8 cellular contexts compared by ENCODE assay signal in genomic region chr4:183905081-183905592, GRCh38. TPM values are rescaled to one million over a fixed set of nuclear protein-coding genes. Genes with fewer than 3 reads are reported as not detected.
DNase-seq lines count a peak whose midpoint lies in the region; ATAC-seq and TF ChIP-seq lines count a peak whose summit lies in the region.

A gene with protein sequence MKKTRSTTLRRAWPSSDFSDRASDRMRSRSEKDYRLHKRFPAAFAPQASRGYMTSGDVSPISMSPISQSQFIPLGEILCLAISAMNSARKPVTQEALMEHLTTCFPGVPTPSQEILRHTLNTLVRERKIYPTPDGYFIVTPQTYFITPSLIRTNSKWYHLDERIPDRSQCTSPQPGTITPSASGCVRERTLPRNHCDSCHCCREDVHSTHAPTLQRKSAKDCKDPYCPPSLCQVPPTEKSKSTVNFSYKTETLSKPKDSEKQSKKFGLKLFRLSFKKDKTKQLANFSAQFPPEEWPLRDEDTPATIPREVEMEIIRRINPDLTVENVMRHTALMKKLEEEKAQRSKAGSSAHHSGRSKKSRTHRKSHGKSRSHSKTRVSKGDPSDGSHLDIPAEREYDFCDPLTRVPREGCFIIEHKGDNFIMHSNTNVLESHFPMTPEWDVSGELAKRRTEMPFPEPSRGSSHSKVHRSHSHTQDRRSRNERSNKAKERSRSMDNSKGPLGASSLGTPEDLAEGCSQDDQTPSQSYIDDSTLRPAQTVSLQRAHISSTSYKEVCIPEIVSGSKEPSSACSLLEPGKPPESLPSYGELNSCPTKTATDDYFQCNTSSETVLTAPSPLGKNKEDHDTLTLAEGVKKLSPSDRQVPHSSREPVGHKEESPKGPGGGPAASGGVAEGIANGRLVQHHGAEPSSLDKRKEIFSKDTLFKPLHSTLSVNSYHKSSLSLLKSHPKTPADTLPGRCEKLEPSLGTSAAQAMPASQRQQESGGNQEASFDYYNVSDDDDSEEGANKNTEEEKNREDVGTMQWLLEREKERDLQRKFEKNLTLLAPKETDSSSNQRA (N-terminal part only) (plus strand): TSS chr4:183905307. CDS start chr4:183906791, 1,484 bp downstream.

- CTCF ChIA-PET in activated naive CD4-positive, alpha-beta T cell treated with anti-CD3 and anti-CD28 coated beads for 36 hours (lab: Charles Lee) = interaction anchor here (0.6 kb wide), 1 partner anchor 431 kb away, joined by 3 read pairs; no protein-coding TSS in a partner anchor
- CTCF ChIA-PET in OCI-LY7 (lab: Charles Lee; ENCODE audit: unreplicated experiment) = no interaction called here

- H3K27ac ChIP-seq in OCI-LY7 (ENCODE audit: low read depth, low read length, poor library complexity, severe bottlenecking) (no peak within 1 kb of the TSS), colonic mucosa (peak within 1 kb of the TSS; percentile 22), layer of hippocampus (ENCODE audit: low read depth, low read length) (peak within 1 kb of the TSS; percentile 86), smooth muscle cell (ENCODE audit: low read depth) (no peak within 1 kb of the TSS)

- POLR2A ChIA-PET in OCI-LY7 (lab: Charles Lee) = no interaction called here

- peak within 1 kb of the TSS; percentile 40; the same call in 1 of the 2 replicates for H2AFZ ChIP-seq in OCI-LY7 (ENCODE audit: low read length)
- H2AFZ ChIP-seq in smooth muscle cell (ENCODE audit: low read depth) = peak within 1 kb of the TSS; percentile 96

- 1% methylated on average over 43 of the region's 45 CpGs for WGBS in smooth muscle cell (ENCODE audit: low lambda C conversion rate)

- H3K27me3 Mint-ChIP-seq in activated naive CD4-positive, alpha-beta T cell treated with anti-CD3 and anti-CD28 coated beads for 36 hours (ENCODE audit: low read depth) = peaks cover 58% of the 10 kb centered on the region

- peaks cover 2% of the 10 kb centered on the region for H3K9me3 Mint-ChIP-seq in activated naive CD4-positive, alpha-beta T cell treated with anti-CD3 and anti-CD28 coated beads for 36 hours

- no peaks in the 10 kb centered on the region for H3K4me1 ChIP-seq in OCI-LY7 (ENCODE audit: insufficient read depth, low read length, poor library complexity, severe bottlenecking)
- H3K4me1 ChIP-seq in colonic mucosa = no peaks in the 10 kb centered on the region
- peaks cover 7% of the 10 kb centered on the region for H3K4me1 ChIP-seq in smooth muscle cell (ENCODE audit: low read depth)

- H3K4me1 Mint-ChIP-seq in activated naive CD4-positive, alpha-beta T cell treated with anti-CD3 and anti-CD28 coated beads for 36 hours (ENCODE audit: low read depth) = peaks cover 6% of the 10 kb centered on the region

- H3K36me3 ChIP-seq in OCI-LY7 (ENCODE audit: insufficient read depth, low read length) = no peaks in the 10 kb centered on the region
- H3K36me3 ChIP-seq in colonic mucosa = no peaks in the 10 kb centered on the region
- no peaks in the 10 kb centered on the region for H3K36me3 ChIP-seq in smooth muscle cell (ENCODE audit: low read depth)

- no peaks in the 10 kb centered on the region for H4K20me1 ChIP-seq in OCI-LY7 (ENCODE audit: insufficient read depth, low read length)
- peaks cover 7% of the 10 kb centered on the region for H4K20me1 ChIP-seq in smooth muscle cell (ENCODE audit: low read depth)

- H3K9me3 ChIP-seq in OCI-LY7 (ENCODE audit: low read length) (no peaks in the 10 kb centered on the region), colonic mucosa (no peaks in the 10 kb centered on the region), smooth muscle cell (replicated peaks; ENCODE audit: low read depth) (no peaks in the 10 kb centered on the region)

- DNase-seq in activated naive CD4-positive, alpha-beta T cell treated with anti-CD3 and anti-CD28 coated beads for 36 hours = peak; percentile 24
- no peak for DNase-seq in activated naive CD4-positive, alpha-beta T cell treated with anti-CD3 and anti-CD28 coated beads, Interleukin-2, amount 50 U/mL, for 16 hours
- DNase-seq in OCI-LY7 (ENCODE audit: low spot score) (no peak), colonic mucosa (peak; percentile 56), smooth muscle cell (lab: John Stamatoyannopoulos, UW; ENCODE audit: unreplicated experiment) (peak; percentile 34)

- H3K79me2 ChIP-seq in OCI-LY7 (ENCODE audit: insufficient read depth, low read depth, low read length) = no peaks in the 10 kb centered on the region
- no peaks in the 10 kb centered on the region for H3K79me2 ChIP-seq in smooth muscle cell (ENCODE audit: low read depth)

- peaks cover 6% of the 10 kb centered on the region for H3F3A ChIP-seq in smooth muscle cell (ENCODE audit: low read depth)

- no peak for ATAC-seq in GM19463 (IDR thresholded peaks at IDR 0.05; ENCODE audit: unreplicated experiment)
- no peak for ATAC-seq in GM18909 (IDR thresholded peaks at IDR 0.05; ENCODE audit: poor library complexity, unreplicated experiment)

- no peaks in the 10 kb centered on the region for H3K9me2 ChIP-seq in OCI-LY7 (ENCODE audit: insufficient read depth, low read length)

- H3K27ac Mint-ChIP-seq in activated naive CD4-positive, alpha-beta T cell treated with anti-CD3 and anti-CD28 coated beads for 36 hours = no peak within 1 kb of the TSS

- peak within 1 kb of the TSS; percentile 7 for H3K4me3 ChIP-seq in OCI-LY7 (ENCODE audit: low read depth, low read length, poor library complexity, severe bottlenecking)
- H3K4me3 ChIP-seq in colonic mucosa = peak within 1 kb of the TSS; percentile 52
- peak within 1 kb of the TSS; percentile 79 for H3K4me3 ChIP-seq in smooth muscle cell

- peaks cover 31% of the 10 kb centered on the region for H3K27me3 ChIP-seq in colonic mucosa
- H3K27me3 ChIP-seq in layer of hippocampus (ENCODE audit: control insufficient read depth, insufficient read depth, low read length) = peaks cover 2% of the 10 kb centered on the region
- no peaks in the 10 kb centered on the region for H3K27me3 ChIP-seq in smooth muscle cell (ENCODE audit: low read depth)

- H3K4me2 ChIP-seq in OCI-LY7 (ENCODE audit: low read length) (peak within 1 kb of the TSS; percentile 20; the same call in 1 of the 2 replicates), smooth muscle cell (peak within 1 kb of the TSS; percentile 98)

- intact Hi-C loops in activated naive CD4-positive, alpha-beta T cell treated with anti-CD3 and anti-CD28 coated beads for 36 hours (cut with micrococcal nuclease) = no loop called here
- intact Hi-C loops in OCI-LY7 (cut with micrococcal nuclease; ENCODE audit: unreplicated experiment) (no loop called here), colonic mucosa (cut with DNase I) (no loop called here)

- TF ChIP-seq CTCF in OCI-LY7 (conservative IDR thresholded peaks at IDR 0.05; ENCODE audit: low read length) = no peak
- TF ChIP-seq CTCF in colonic mucosa (IDR thresholded peaks at IDR 0.05) = no peak
- TF ChIP-seq CTCF in smooth muscle cell (IDR thresholded peaks at IDR 0.05; ENCODE audit: borderline replicate concordance, insufficient read depth, poor library complexity, severe bottlenecking) = no peak

- H3K36me3 Mint-ChIP-seq in activated naive CD4-positive, alpha-beta T cell treated with anti-CD3 and anti-CD28 coated beads for 36 hours (ENCODE audit: low read depth) = no peaks in the 10 kb centered on the region

- peak within 1 kb of the TSS; percentile 39 for H3K4me3 Mint-ChIP-seq in activated naive CD4-positive, alpha-beta T cell treated with anti-CD3 and anti-CD28 coated beads for 36 hours

- no TSS peak for BruUV-seq in OCI-LY7 (replicated peaks; lab: Mats Ljungman, UMichigan)

- H3K9ac ChIP-seq in colonic mucosa (ENCODE audit: low read depth in 2 of 2, low read length in 2 of 2) = peak within 1 kb of the TSS; percentile 12 to 59
- no peak within 1 kb of the TSS for H3K9ac ChIP-seq in smooth muscle cell (ENCODE audit: low read depth)

RNA-seq across cellular contexts. Expression of the gene that starts here (rescaled TPM):
- total RNA-seq in activated naive CD4-positive, alpha-beta T cell treated with anti-CD3 and anti-CD28 coated beads for 36 hours = not detected
- not detected in 2 replicates for total RNA-seq in OCI-LY7 (2014; rRNA removed; shearing (Covaris generic))
- total RNA-seq in OCI-LY7 (2022) (0.38 and 0.53 TPM in 2 replicates), colonic mucosa (1 to 10 TPM in 1 of 2 donors, under 1 TPM in 1; 0.89 to 2.5 TPM), smooth muscle cell (4.2 and 4.6 TPM in 2 replicates)
- polyA plus RNA-seq in smooth muscle cell = 1.3 and 5.6 TPM in 2 replicates

Comparison
In these comparisons a context has a peak if more than half of its experiments do, and no peak if none do; other contexts are left out.
1. Peak in DNase-seq in activated naive CD4-positive, alpha-beta T cell treated with anti-CD3 and anti-CD28 coated beads for 36 hours; RNA of the gene not detected or under 1 TPM.
2. DNase-seq: peak in colonic mucosa (single experiment) and smooth muscle cell (single experiment); none in activated naive CD4-positive, alpha-beta T cell treated with anti-CD3 and anti-CD28 coated beads, Interleukin-2, amount 50 U/mL, for 16 hours (single experiment) and OCI-LY7 (single experiment).
3. H3K27ac ChIP-seq: peak in colonic mucosa (single experiment) and layer of hippocampus (single experiment); none in OCI-LY7 (single experiment) and smooth muscle cell (single experiment).
4. H3K4me3 ChIP-seq: peak in every context shown above with its lines; median percentile 79 in smooth muscle cell; 52 in colonic mucosa; 7 in OCI-LY7.